In the genomic region with DNA sequence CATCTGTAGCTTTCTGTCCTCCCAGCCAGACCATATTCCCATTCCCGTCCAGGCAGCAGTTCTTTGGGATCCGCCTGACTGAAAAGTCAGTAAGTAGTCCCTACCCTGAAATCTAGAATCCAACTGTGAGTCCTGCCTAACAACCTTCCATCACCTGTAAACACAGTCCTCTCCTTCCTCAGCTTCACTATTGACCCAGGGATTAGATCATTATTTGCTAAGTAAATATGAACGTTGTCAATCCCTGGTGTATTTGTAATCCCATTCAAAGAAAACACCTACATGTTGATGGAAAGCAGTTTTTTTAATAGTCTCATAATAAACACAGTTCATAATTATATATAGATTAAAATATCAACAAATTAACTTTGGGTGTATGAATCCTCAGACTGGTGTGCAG, we compare ENCODE assay signal across 8 cellular contexts. TPM values are rescaled to one million over a fixed set of nuclear protein-coding genes. Genes with fewer than 3 reads are reported as not detected.
DNase-seq lines count a peak whose midpoint lies in the region; ATAC-seq and TF ChIP-seq lines count a peak whose summit lies in the region.

No MANE protein-coding gene starts in this region.

- POLR2A ChIA-PET in CD4-positive, alpha-beta T cell (lab: Charles Lee): interaction anchor here (1.2 kb wide), 1 partner anchor 277 kb away, joined by 3 read pairs; a partner anchor contains a TSS
- POLR2A ChIA-PET in activated naive CD8-positive, alpha-beta T cell treated with anti-CD3 and anti-CD28 coated beads, Interleukin-2, amount 10 ng/mL, durations not matched to agents 7 days and 5 days (lab: Charles Lee): interaction anchor here (1.4 kb wide), 1 partner anchor 217 kb away, joined by 5 read pairs; no protein-coding TSS in a partner anchor

- intact Hi-C loops in CD4-positive, alpha-beta T cell (cut with DNase I, micrococcal nuclease): no loop called here
- intact Hi-C loops in lower leg skin (cut with DNase I; ENCODE audit: low total_unique reads): no loop called here

- H3K4me1 Mint-ChIP-seq in CD4-positive, alpha-beta T cell (ENCODE audit: low read depth): peaks cover 38% of the 10 kb centered on the region
- peaks cover 21% of the 10 kb centered on the region for H3K4me1 Mint-ChIP-seq in activated naive CD8-positive, alpha-beta T cell treated with anti-CD3 and anti-CD28 coated beads, Interleukin-2, amount 10 ng/mL, durations not matched to agents 7 days and 5 days

- peak overlapping the region; percentile 94; the same call in 1 of the 2 replicates for H2AFZ ChIP-seq in Karpas-422 (ENCODE audit: low read length)

- peak overlapping the region; percentile 79 for H3K27ac Mint-ChIP-seq in CD4-positive, alpha-beta T cell
- H3K27ac Mint-ChIP-seq in activated naive CD8-positive, alpha-beta T cell treated with anti-CD3 and anti-CD28 coated beads, Interleukin-2, amount 10 ng/mL, durations not matched to agents 7 days and 5 days: peak overlapping the region; percentile 4

- WGBS in lower leg skin, 2 donors: 45 to 52% methylated on average over 3 of the region's 3 CpGs

- H3K4me3 ChIP-seq in Karpas-422 (ENCODE audit: low read length) (peak overlapping the region; percentile 92), lower leg skin (ENCODE audit: low read depth, poor library complexity, severe bottlenecking) (peak overlapping the region; percentile 61)

- peak overlapping the region; percentile 82 for H3K4me2 ChIP-seq in Karpas-422 (ENCODE audit: low read depth, low read length, poor library complexity, severe bottlenecking)

- peak overlapping the region; percentile 87 for H3K9ac ChIP-seq in Karpas-422 (ENCODE audit: low read length)

- no peak for TF ChIP-seq POLR2A in lower leg skin (IDR thresholded peaks at IDR 0.05)

- peaks cover 22% of the 10 kb centered on the region for H3K4me1 ChIP-seq in Karpas-422 (ENCODE audit: low read length)

- peaks cover 19% of the 10 kb centered on the region for H3K36me3 Mint-ChIP-seq in CD4-positive, alpha-beta T cell (ENCODE audit: low read depth)
- H3K36me3 Mint-ChIP-seq in activated naive CD8-positive, alpha-beta T cell treated with anti-CD3 and anti-CD28 coated beads, Interleukin-2, amount 10 ng/mL, durations not matched to agents 7 days and 5 days: peaks cover 3% of the 10 kb centered on the region

- no peak overlapping the region for H3K27ac ChIP-seq in CD4-positive, alpha-beta T cell (ENCODE audit: low read depth, low read length)
- H3K27ac ChIP-seq in Karpas-422 (ENCODE audit: low read length): no peak overlapping the region

- peaks cover 39% of the 10 kb centered on the region for H3K79me2 ChIP-seq in Karpas-422 (ENCODE audit: low read length)

- TF ChIP-seq CTCF in CD4-positive, alpha-beta T cell (IDR thresholded peaks at IDR 0.05): no peak
- TF ChIP-seq CTCF in lower leg skin (IDR thresholded peaks at IDR 0.05): no peak

- peak overlapping the region; percentile 95 for H3K4me3 Mint-ChIP-seq in CD4-positive, alpha-beta T cell
- H3K4me3 Mint-ChIP-seq in activated naive CD8-positive, alpha-beta T cell treated with anti-CD3 and anti-CD28 coated beads, Interleukin-2, amount 10 ng/mL, durations not matched to agents 7 days and 5 days: peak overlapping the region; percentile 96

- no peaks in the 10 kb centered on the region for H3K9me3 ChIP-seq in CD4-positive, alpha-beta T cell (ENCODE audit: control insufficient read depth, low read length)
- H3K9me3 ChIP-seq in Karpas-422 (ENCODE audit: low read length): no peaks in the 10 kb centered on the region

- no peaks in the 10 kb centered on the region for H3K27me3 ChIP-seq in CD4-positive, alpha-beta T cell (ENCODE audit: control insufficient read depth, insufficient read depth, low read length)
- no peaks in the 10 kb centered on the region for H3K27me3 ChIP-seq in Karpas-422 (ENCODE audit: low read length)

- CTCF ChIA-PET in CD4-positive, alpha-beta T cell (lab: Charles Lee): no interaction called here

- DNase-seq in CD4-positive, alpha-beta T cell: no peak
- DNase-seq in Karpas-422: no peak
- DNase-seq in activated naive CD8-positive, alpha-beta T cell treated with anti-CD3 and anti-CD28 coated beads, Interleukin-2, amount 10 ng/mL, durations not matched to agents 7 days and 5 days: no peak
- DNase-seq in lower leg skin (ENCODE audit: low spot score in 2 of 2): no peak
- DNase-seq in NCI-H2107 treated with DMSO at 0.1 percent for 48 hours (lab: John Stamatoyannopoulos, UW; ENCODE audit: unreplicated experiment): no peak
- no peak for DNase-seq in stimulated activated CD8-positive, alpha-beta memory T cell treated with anti-CD3 and anti-CD28 coated beads, Interleukin-4, amount 100 ng/mL, for 48 hours

- H3K36me3 ChIP-seq in Karpas-422 (ENCODE audit: insufficient read depth, low read length): peaks cover 12% of the 10 kb centered on the region; the same call in 1 of the 2 replicates

- H3K9me2 ChIP-seq in Karpas-422 (replicated peaks; ENCODE audit: insufficient read depth, low read length): no peaks in the 10 kb centered on the region

- H3K9me3 Mint-ChIP-seq in CD4-positive, alpha-beta T cell: no peaks in the 10 kb centered on the region
- H3K9me3 Mint-ChIP-seq in activated naive CD8-positive, alpha-beta T cell treated with anti-CD3 and anti-CD28 coated beads, Interleukin-2, amount 10 ng/mL, durations not matched to agents 7 days and 5 days: no peaks in the 10 kb centered on the region

- H3K27me3 Mint-ChIP-seq in CD4-positive, alpha-beta T cell: no peaks in the 10 kb centered on the region
- peaks cover 3% of the 10 kb centered on the region for H3K27me3 Mint-ChIP-seq in activated naive CD8-positive, alpha-beta T cell treated with anti-CD3 and anti-CD28 coated beads, Interleukin-2, amount 10 ng/mL, durations not matched to agents 7 days and 5 days

- ATAC-seq in CD4-positive, alpha-beta T cell (ENCODE audit: poor library complexity): no peak
- ATAC-seq in activated naive CD8-positive, alpha-beta T cell treated with anti-CD3 and anti-CD28 coated beads, Interleukin-2, amount 10 ng/mL, durations not matched to agents 7 days and 5 days (ENCODE audit: low read depth): no peak
- ATAC-seq in GM18520 (IDR thresholded peaks at IDR 0.05; ENCODE audit: unreplicated experiment) (no peak), HG02938 (IDR thresholded peaks at IDR 0.05; ENCODE audit: unreplicated experiment) (no peak)

- no peaks in the 10 kb centered on the region for H4K20me1 ChIP-seq in Karpas-422 (ENCODE audit: insufficient read depth, low read depth, low read length)

RNA-seq across cellular contexts. Expression of a gene that starts 0.7 kb away (rescaled TPM):
- 10 to 100 TPM; 11.1 to 14.9 TPM for total RNA-seq in CD4-positive, alpha-beta T cell
- total RNA-seq in Karpas-422 (2014; rRNA removed; shearing (Covaris generic); ENCODE audit: low replicate concordance): 0.60 and 6.8 TPM in 2 replicates
- 1 to 10 TPM; 1.3 to 1.6 TPM for total RNA-seq in activated naive CD8-positive, alpha-beta T cell treated with anti-CD3 and anti-CD28 coated beads, Interleukin-2, amount 10 ng/mL, durations not matched to agents 7 days and 5 days
- total RNA-seq in lower leg skin: 1 to 10 TPM in 2 of 4 donors, under 1 TPM in 1, not detected in 1; 0.30 to 1.5 (median 1.5) TPM

RNA-seq across cellular contexts. Expression of a gene that starts 0.8 kb away (rescaled TPM):
- 1 to 10 TPM; 7.1 to 7.8 TPM for total RNA-seq in CD4-positive, alpha-beta T cell
- 18.5 and 30.7 TPM in 2 replicates for total RNA-seq in Karpas-422 (2014; rRNA removed; shearing (Covaris generic); ENCODE audit: low replicate concordance)
- 10 to 100 TPM; 24.2 to 26.4 TPM for total RNA-seq in activated naive CD8-positive, alpha-beta T cell treated with anti-CD3 and anti-CD28 coated beads, Interleukin-2, amount 10 ng/mL, durations not matched to agents 7 days and 5 days
- total RNA-seq in lower leg skin: 10 to 100 TPM; 17.8 to 20.7 (median 19.5) TPM
